Comparison of ENCODE assay signal across 8 cellular contexts in genomic region chr10:102408728-102409603, GRCh38. TPM values are rescaled to one million over a fixed set of nuclear protein-coding genes. Genes with fewer than 3 reads are reported as not detected.
DNase-seq lines count a peak whose midpoint lies in the region; ATAC-seq and TF ChIP-seq lines count a peak whose summit lies in the region.

No MANE protein-coding gene starts in this region.

- TF ChIP-seq POLR2A in tibial nerve (IDR thresholded peaks at IDR 0.05) = no peak

- H3K27ac ChIP-seq in tibial nerve = peak overlapping the region in 1 of 4 donors; percentile 50

- peaks cover 7% of the 10 kb centered on the region for H3K36me3 Mint-ChIP-seq in activated T-helper 2 cell treated with anti-CD3 and anti-CD28 coated beads, Interferon-gamma antibody, Interleukin-2, Interleukin-4, amounts not matched to agents 10 μg/mL and 5 μg/mL and 100 μg/mL, durations not matched to agents 14 hours and 24 hours and 36 hours (ENCODE audit: low read depth)
- H3K36me3 Mint-ChIP-seq in osteocyte (ENCODE audit: unreplicated experiment) = peaks cover 3% of the 10 kb centered on the region

- peaks cover 32% of the 10 kb centered on the region for H3K4me1 Mint-ChIP-seq in activated T-helper 2 cell treated with anti-CD3 and anti-CD28 coated beads, Interferon-gamma antibody, Interleukin-2, Interleukin-4, amounts not matched to agents 10 μg/mL and 5 μg/mL and 100 μg/mL, durations not matched to agents 14 hours and 24 hours and 36 hours (ENCODE audit: low read depth)
- peaks cover 20% of the 10 kb centered on the region for H3K4me1 Mint-ChIP-seq in osteocyte (ENCODE audit: unreplicated experiment)

- peak; percentile 72 for DNase-seq in Ammon's horn (ENCODE audit: low spot score)
- DNase-seq in NCI-H2171 (lab: John Stamatoyannopoulos, UW) = peak; percentile 41
- DNase-seq in activated T-helper 2 cell treated with anti-CD3 and anti-CD28 coated beads, Interferon-gamma antibody, Interleukin-2, Interleukin-4, amounts not matched to agents 10 μg/mL and 5 μg/mL and 100 μg/mL, durations not matched to agents 14 hours and 24 hours and 36 hours (ENCODE audit: low spot score) = peak; percentile 46
- peak in 1 of 2 donors; percentile 72 for DNase-seq in foreskin fibroblast
- DNase-seq in osteocyte (ENCODE audit: extremely low spot score, unreplicated experiment) = no peak
- no peak for DNase-seq in tibial nerve (ENCODE audit: low spot score in 2 of 2)
- DNase-seq in GM19240 (ENCODE audit: insufficient read length, low spot score) = no peak

- TF ChIP-seq CTCF in foreskin fibroblast (IDR thresholded peaks at IDR 0.05; ENCODE audit: low read depth, low read length) (no peak), osteocyte (IDR thresholded peaks at IDR 0.05) (no peak), tibial nerve (IDR thresholded peaks at IDR 0.05) (no peak)

- TF ChIP-seq EP300 in tibial nerve (IDR thresholded peaks at IDR 0.05) = no peak

- H3K4me3 Mint-ChIP-seq in activated T-helper 2 cell treated with anti-CD3 and anti-CD28 coated beads, Interferon-gamma antibody, Interleukin-2, Interleukin-4, amounts not matched to agents 10 μg/mL and 5 μg/mL and 100 μg/mL, durations not matched to agents 14 hours and 24 hours and 36 hours (ENCODE audit: low read depth) = peak overlapping the region; percentile 85
- peak overlapping the region; percentile 52 for H3K4me3 Mint-ChIP-seq in osteocyte (ENCODE audit: unreplicated experiment)

- H3K4me1 ChIP-seq in tibial nerve = peaks cover 0 to 25% (median 12%) of the 10 kb centered on the region in 4 donors

- no peaks in the 10 kb centered on the region for H3K36me3 ChIP-seq in tibial nerve

- peak overlapping the region; percentile 74 for H3K27ac Mint-ChIP-seq in activated T-helper 2 cell treated with anti-CD3 and anti-CD28 coated beads, Interferon-gamma antibody, Interleukin-2, Interleukin-4, amounts not matched to agents 10 μg/mL and 5 μg/mL and 100 μg/mL, durations not matched to agents 14 hours and 24 hours and 36 hours
- H3K27ac Mint-ChIP-seq in osteocyte (ENCODE audit: unreplicated experiment) = no peak overlapping the region

- intact Hi-C loops in activated T-helper 2 cell treated with anti-CD3 and anti-CD28 coated beads, Interferon-gamma antibody, Interleukin-2, Interleukin-4, amounts not matched to agents 10 μg/mL and 5 μg/mL and 100 μg/mL, durations not matched to agents 14 hours and 24 hours and 36 hours (cut with micrococcal nuclease) = loop anchor here (1.0 to 2.0 kb wide), 2 partner anchors 10 to 14 kb away; partner anchors contain the start of gene NFKB2

- H3K27me3 ChIP-seq in tibial nerve = peaks cover 0 to 72% of the 10 kb centered on the region in 2 donors

- no peaks in the 10 kb centered on the region for H3K9me3 Mint-ChIP-seq in activated T-helper 2 cell treated with anti-CD3 and anti-CD28 coated beads, Interferon-gamma antibody, Interleukin-2, Interleukin-4, amounts not matched to agents 10 μg/mL and 5 μg/mL and 100 μg/mL, durations not matched to agents 14 hours and 24 hours and 36 hours
- no peaks in the 10 kb centered on the region for H3K9me3 Mint-ChIP-seq in osteocyte (ENCODE audit: unreplicated experiment)

- WGBS in tibial nerve, 2 donors = 1% methylated on average over 42 to 60 of the region's 103 CpGs

- no peaks in the 10 kb centered on the region for H3K9me3 ChIP-seq in tibial nerve

- H3K27me3 Mint-ChIP-seq in activated T-helper 2 cell treated with anti-CD3 and anti-CD28 coated beads, Interferon-gamma antibody, Interleukin-2, Interleukin-4, amounts not matched to agents 10 μg/mL and 5 μg/mL and 100 μg/mL, durations not matched to agents 14 hours and 24 hours and 36 hours (ENCODE audit: low read depth) = peaks cover 24% of the 10 kb centered on the region
- H3K27me3 Mint-ChIP-seq in osteocyte (ENCODE audit: unreplicated experiment) = peaks cover 36% of the 10 kb centered on the region

- no peak for ATAC-seq in HG02870 (IDR thresholded peaks at IDR 0.05; ENCODE audit: unreplicated experiment)

- peak overlapping the region; percentile 35 to 45 for H3K4me3 ChIP-seq in foreskin fibroblast (ENCODE audit: low read depth in 1 of 2, low read length in 2 of 2)
- peak overlapping the region; percentile 5 to 49 (median 28) for H3K4me3 ChIP-seq in tibial nerve

RNA-seq across cellular contexts. Expression of gene PSD, which starts 9.6 kb away (rescaled TPM):
- 10.6 and 13.4 TPM in 2 replicates for total RNA-seq in activated T-helper 2 cell treated with anti-CD3 and anti-CD28 coated beads, Interferon-gamma antibody, Interleukin-2, Interleukin-4, amounts not matched to agents 10 μg/mL and 5 μg/mL and 100 μg/mL, durations not matched to agents 14 hours and 24 hours and 36 hours
- total RNA-seq in osteocyte = 0.99 and 1.8 TPM in 2 replicates
- total RNA-seq in tibial nerve = 1 to 10 TPM in 1 of 4 donors, under 1 TPM in 3; 0.30 to 1.1 (median 0.70) TPM

RNA-seq across cellular contexts. Expression of gene FBXL15, which starts 11.7 kb away (rescaled TPM):
- 14.8 and 15.1 TPM in 2 replicates for total RNA-seq in activated T-helper 2 cell treated with anti-CD3 and anti-CD28 coated beads, Interferon-gamma antibody, Interleukin-2, Interleukin-4, amounts not matched to agents 10 μg/mL and 5 μg/mL and 100 μg/mL, durations not matched to agents 14 hours and 24 hours and 36 hours
- total RNA-seq in osteocyte = 9.8 and 10.5 TPM in 2 replicates
- 10 to 100 TPM; 25.8 to 51.1 (median 46.2) TPM for total RNA-seq in tibial nerve

RNA-seq across cellular contexts. Expression of gene NFKB2, which starts 13.5 kb away (rescaled TPM):
- total RNA-seq in activated T-helper 2 cell treated with anti-CD3 and anti-CD28 coated beads, Interferon-gamma antibody, Interleukin-2, Interleukin-4, amounts not matched to agents 10 μg/mL and 5 μg/mL and 100 μg/mL, durations not matched to agents 14 hours and 24 hours and 36 hours = 310 and 323 TPM in 2 replicates
- total RNA-seq in osteocyte (32.5 and 38.6 TPM in 2 replicates), tibial nerve (10 to 100 TPM; 19.3 to 49.2 (median 31.8) TPM)

RNA-seq across cellular contexts. Expression of gene CUEDC2, which starts 23.4 kb away (rescaled TPM):
- total RNA-seq in activated T-helper 2 cell treated with anti-CD3 and anti-CD28 coated beads, Interferon-gamma antibody, Interleukin-2, Interleukin-4, amounts not matched to agents 10 μg/mL and 5 μg/mL and 100 μg/mL, durations not matched to agents 14 hours and 24 hours and 36 hours = 60.7 and 67.5 TPM in 2 replicates
- total RNA-seq in osteocyte (81.3 and 82.1 TPM in 2 replicates), tibial nerve (100 to 1,000 TPM in 3 of 4 donors, 10 to 100 TPM in 1; 86.4 to 195 (median 131) TPM)

RNA-seq across cellular contexts. Expression of gene C10orf95, which starts 42.4 kb away (rescaled TPM):
- 0.32 TPM in 1 of 2 replicates, not detected in the other for total RNA-seq in activated T-helper 2 cell treated with anti-CD3 and anti-CD28 coated beads, Interferon-gamma antibody, Interleukin-2, Interleukin-4, amounts not matched to agents 10 μg/mL and 5 μg/mL and 100 μg/mL, durations not matched to agents 14 hours and 24 hours and 36 hours
- total RNA-seq in osteocyte (not detected in 2 replicates), tibial nerve (1 to 10 TPM in 1 of 4 donors, not detected in 3; 1.4 TPM)

Comparison
In these comparisons a context has a peak if more than half of its experiments do, and no peak if none do; other contexts are left out.
1. DNase-seq: peak in Ammon's horn (single experiment), NCI-H2171 (single experiment) and activated T-helper 2 cell treated with anti-CD3 and anti-CD28 coated beads, Interferon-gamma antibody, Interleukin-2, Interleukin-4, amounts not matched to agents 10 μg/mL and 5 μg/mL and 100 μg/mL, durations not matched to agents 14 hours and 24 hours and 36 hours (single experiment); none in osteocyte (single experiment), tibial nerve (0 of 2) and GM19240 (single experiment).